ENCODE assay signal across 2 cellular contexts in genomic region chr2:172253190-172254052, GRCh38.
TF ChIP-seq lines count a peak whose summit lies in the region.

No MANE protein-coding gene starts in this region.

TF ChIP-seq in SK-N-SH, 30 proteins besides CTCF, POLR2A, EP300 and RAD21 (continued from another document and continues in another):
- TF ChIP-seq JUND (IDR thresholded peaks at IDR 0.05) (peak; percentile 100), FOXJ3 (CRISPR knock-in tag; IDR thresholded peaks at IDR 0.05) (no peak), FOSL2 (IDR thresholded peaks at IDR 0.05; ENCODE audit: borderline replicate concordance, low read depth) (peak; percentile 100), ELF1 (IDR thresholded peaks at IDR 0.05) (peak; percentile 67; the same call in 1 of the 2 replicates), USF2 (IDR thresholded peaks at IDR 0.05; ENCODE audit: borderline replicate concordance, low read depth, low read length) (no peak), MEF2A (IDR thresholded peaks at IDR 0.05; ENCODE audit: borderline replicate concordance, low read depth) (peak; percentile 89), ZBTB33 (IDR thresholded peaks at IDR 0.05; ENCODE audit: borderline replicate concordance, low read depth) (peak; percentile 90), TAF1 (IDR thresholded peaks at IDR 0.05; ENCODE audit: borderline replicate concordance, low read depth, low read length) (no peak), EZH2phosphoT487 (IDR thresholded peaks at IDR 0.05; ENCODE audit: borderline replicate concordance, low read depth) (no peak), USF1 (IDR thresholded peaks at IDR 0.05; ENCODE audit: borderline replicate concordance, low read depth) (0 out of 2 replicates have a peak, but pooled peaks have one; percentile 51), NRF1 (IDR thresholded peaks at IDR 0.05; ENCODE audit: low read depth, low read length) (no peak), MXI1 (IDR thresholded peaks at IDR 0.05; ENCODE audit: low read depth, low read length) (no peak), GABPA (IDR thresholded peaks at IDR 0.05; ENCODE audit: low read depth) (peak; percentile 55), POLR2AphosphoS5 (IDR thresholded peaks at IDR 0.05; ENCODE audit: low read depth, low read length) (peak; percentile 95; the same call in 1 of the 2 replicates), FOXM1 (IDR thresholded peaks at IDR 0.05; ENCODE audit: low read depth) (peak; percentile 91), RXRA (IDR thresholded peaks at IDR 0.05; ENCODE audit: borderline replicate concordance, low read depth) (peak; percentile 90; the same call in 1 of the 2 replicates), IRF3 (IDR thresholded peaks at IDR 0.05; ENCODE audit: low read depth, low read length) (no peak), RCOR1 (IDR thresholded peaks at IDR 0.05; ENCODE audit: low read length) (no peak), YY1 (IDR thresholded peaks at IDR 0.05; ENCODE audit: low read depth) (peak; percentile 81), SMC3 (IDR thresholded peaks at IDR 0.05; ENCODE audit: low read depth, low read length) (no peak), MAX (IDR thresholded peaks at IDR 0.05; ENCODE audit: low read depth) (peak; percentile 92), REST (IDR thresholded peaks at IDR 0.05; ENCODE audit: low read depth, low read length) (peak; percentile 83), RFX5 (IDR thresholded peaks at IDR 0.05; ENCODE audit: low read length) (no peak), TEAD4 (IDR thresholded peaks at IDR 0.05; ENCODE audit: borderline replicate concordance, insufficient read depth) (peak; percentile 95), GATA2 (CRISPR knock-in tag; IDR thresholded peaks at IDR 0.05) (no peak)

TF ChIP-seq in K562, 482 proteins besides CTCF, POLR2A, EP300 and RAD21 (continued from another document and continues in another):
- TF ChIP-seq CEBPG (CRISPR knock-in tag; IDR thresholded peaks at IDR 0.05) (no peak), CEBPG (tag; conservative IDR thresholded peaks at IDR 0.05 in 1 of 2, IDR thresholded peaks at IDR 0.05 in 1 of 2) (peak in 1 of 2 experiments; percentile 34; a peak in 1 of 4 replicates), FOS (IDR thresholded peaks at IDR 0.05; ENCODE audit: extremely low read depth, insufficient read length) (peak; percentile 82), ZNF239 (CRISPR knock-in tag; IDR thresholded peaks at IDR 0.05) (no peak), ATF1 (CRISPR knock-in tag; IDR thresholded peaks at IDR 0.05) (no peak), ATF1 (tag; IDR thresholded peaks at IDR 0.05) (peak; percentile 58), JUN (IDR thresholded peaks at IDR 0.05; ENCODE audit: borderline replicate concordance, low read depth, low read length) (peak; percentile 99), JUN (CRISPR knock-in tag; IDR thresholded peaks at IDR 0.05; ENCODE audit: borderline replicate concordance) (no peak), VEZF1 (CRISPR knock-in tag; IDR thresholded peaks at IDR 0.05) (no peak), SIX5 (IDR thresholded peaks at IDR 0.05; ENCODE audit: borderline replicate concordance in 1 of 2, insufficient read depth in 1 of 2, low read depth in 1 of 2, low read length in 2 of 2) (no peak), ATF6 (CRISPR knock-in tag; IDR thresholded peaks at IDR 0.05) (no peak), MYC (IDR thresholded peaks at IDR 0.05; ENCODE audit: low read depth, low read length) (no peak), MYC (CRISPR knock-in tag; IDR thresholded peaks at IDR 0.05; ENCODE audit: borderline replicate concordance, low read depth) (no peak), ZNF133 (CRISPR knock-in tag; IDR thresholded peaks at IDR 0.05) (no peak), HDAC8 (tag; IDR thresholded peaks at IDR 0.05) (0 out of 2 replicates have a peak, but pooled peaks have one; percentile 37), ARID3A (IDR thresholded peaks at IDR 0.05; ENCODE audit: borderline replicate concordance, low read depth, low read length) (no peak), BCLAF1 (IDR thresholded peaks at IDR 0.05; ENCODE audit: borderline replicate concordance in 1 of 2, control insufficient read depth in 1 of 2, low read depth in 2 of 2, low read length in 1 of 2) (no peak), TRIM24 (IDR thresholded peaks at IDR 0.05) (peak in 1 of 2 experiments; percentile 64; a peak in 2 of 4 replicates), ZNF584 (CRISPR knock-in tag; IDR thresholded peaks at IDR 0.05; ENCODE audit: low read depth) (no peak; the same call in 1 of the 2 replicates), NCOA1 (IDR thresholded peaks at IDR 0.05; ENCODE audit: low read depth) (no peak), DPF2 (IDR thresholded peaks at IDR 0.05) (peak; percentile 83), FOXP4 (CRISPR knock-in tag; IDR thresholded peaks at IDR 0.05; ENCODE audit: borderline replicate concordance) (no peak), ZNF197 (CRISPR knock-in tag; IDR thresholded peaks at IDR 0.05; ENCODE audit: low read depth) (no peak), TCF3 (CRISPR knock-in tag; IDR thresholded peaks at IDR 0.05) (no peak), CBFA2T3 (IDR thresholded peaks at IDR 0.05) (no peak), RFX7 (CRISPR knock-in tag; IDR thresholded peaks at IDR 0.05) (no peak), TCF15 (CRISPR knock-in tag; IDR thresholded peaks at IDR 0.05) (no peak), ATF3 (IDR thresholded peaks at IDR 0.05) (peak; percentile 97), ATF3 (CRISPR knock-in tag; conservative IDR thresholded peaks at IDR 0.05) (peak; percentile 93), ZBTB9 (CRISPR knock-in tag; IDR thresholded peaks at IDR 0.05) (no peak), NR1H2 (CRISPR knock-in tag; IDR thresholded peaks at IDR 0.05) (no peak), RCOR1 (IDR thresholded peaks at IDR 0.05; ENCODE audit: borderline replicate concordance in 1 of 2, low read depth in 2 of 2, low read length in 2 of 2) (peak in 1 of 2 experiments; percentile 21; a peak in 1 of 4 replicates), PHF8 (IDR thresholded peaks at IDR 0.05; ENCODE audit: borderline replicate concordance, low read length) (no peak), ZNF12 (CRISPR knock-in tag; IDR thresholded peaks at IDR 0.05) (no peak), ZNF830 (CRISPR knock-in tag; IDR thresholded peaks at IDR 0.05) (no peak), SMARCC2 (IDR thresholded peaks at IDR 0.05; ENCODE audit: low read depth) (peak; percentile 70; the same call in 1 of the 2 replicates), FOSL1 (tag; conservative IDR thresholded peaks at IDR 0.05) (peak; percentile 100), ETS2 (tag; IDR thresholded peaks at IDR 0.05; ENCODE audit: borderline replicate concordance, poor library complexity, severe bottlenecking) (no peak), E4F1 (CRISPR knock-in tag; IDR thresholded peaks at IDR 0.05; ENCODE audit: borderline replicate concordance) (no peak), ZNF253 (CRISPR knock-in tag; conservative IDR thresholded peaks at IDR 0.05) (no peak)
